1 cellular context compared by ENCODE assay signal in genomic region chr2:101310591-101311389, GRCh38.
TF ChIP-seq lines count a peak whose summit lies in the region.

No MANE protein-coding gene starts in this region.

TF ChIP-seq in HepG2, 621 proteins besides CTCF, POLR2A, EP300 and RAD21 (continued from another document and continues in another):
- TF ChIP-seq, protein P1, sequence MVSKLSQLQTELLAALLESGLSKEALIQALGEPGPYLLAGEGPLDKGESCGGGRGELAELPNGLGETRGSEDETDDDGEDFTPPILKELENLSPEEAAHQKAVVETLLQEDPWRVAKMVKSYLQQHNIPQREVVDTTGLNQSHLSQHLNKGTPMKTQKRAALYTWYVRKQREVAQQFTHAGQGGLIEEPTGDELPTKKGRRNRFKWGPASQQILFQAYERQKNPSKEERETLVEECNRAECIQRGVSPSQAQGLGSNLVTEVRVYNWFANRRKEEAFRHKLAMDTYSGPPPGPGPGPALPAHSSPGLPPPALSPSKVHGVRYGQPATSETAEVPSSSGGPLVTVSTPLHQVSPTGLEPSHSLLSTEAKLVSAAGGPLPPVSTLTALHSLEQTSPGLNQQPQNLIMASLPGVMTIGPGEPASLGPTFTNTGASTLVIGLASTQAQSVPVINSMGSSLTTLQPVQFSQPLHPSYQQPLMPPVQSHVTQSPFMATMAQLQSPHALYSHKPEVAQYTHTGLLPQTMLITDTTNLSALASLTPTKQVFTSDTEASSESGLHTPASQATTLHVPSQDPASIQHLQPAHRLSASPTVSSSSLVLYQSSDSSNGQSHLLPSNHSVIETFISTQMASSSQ (IDR thresholded peaks at IDR 0.05; ENCODE audit: low read depth): no peak
- TF ChIP-seq, protein P1 (CRISPR knock-in tag; IDR thresholded peaks at IDR 0.05; ENCODE audit: borderline replicate concordance): no peak
- no peak for TF ChIP-seq ZBTB42 (CRISPR knock-in tag; IDR thresholded peaks at IDR 0.05)
- TF ChIP-seq ZNF296 (CRISPR knock-in tag; conservative IDR thresholded peaks at IDR 0.05): no peak
- TF ChIP-seq HDAC1 (CRISPR knock-in tag; IDR thresholded peaks at IDR 0.05): no peak
- no peak for TF ChIP-seq TAF15 (IDR thresholded peaks at IDR 0.05; ENCODE audit: low read depth, low read length, poor library complexity, severe bottlenecking)
- TF ChIP-seq FLYWCH1 (CRISPR knock-in tag; IDR thresholded peaks at IDR 0.05): no peak
- TF ChIP-seq, protein P2, sequence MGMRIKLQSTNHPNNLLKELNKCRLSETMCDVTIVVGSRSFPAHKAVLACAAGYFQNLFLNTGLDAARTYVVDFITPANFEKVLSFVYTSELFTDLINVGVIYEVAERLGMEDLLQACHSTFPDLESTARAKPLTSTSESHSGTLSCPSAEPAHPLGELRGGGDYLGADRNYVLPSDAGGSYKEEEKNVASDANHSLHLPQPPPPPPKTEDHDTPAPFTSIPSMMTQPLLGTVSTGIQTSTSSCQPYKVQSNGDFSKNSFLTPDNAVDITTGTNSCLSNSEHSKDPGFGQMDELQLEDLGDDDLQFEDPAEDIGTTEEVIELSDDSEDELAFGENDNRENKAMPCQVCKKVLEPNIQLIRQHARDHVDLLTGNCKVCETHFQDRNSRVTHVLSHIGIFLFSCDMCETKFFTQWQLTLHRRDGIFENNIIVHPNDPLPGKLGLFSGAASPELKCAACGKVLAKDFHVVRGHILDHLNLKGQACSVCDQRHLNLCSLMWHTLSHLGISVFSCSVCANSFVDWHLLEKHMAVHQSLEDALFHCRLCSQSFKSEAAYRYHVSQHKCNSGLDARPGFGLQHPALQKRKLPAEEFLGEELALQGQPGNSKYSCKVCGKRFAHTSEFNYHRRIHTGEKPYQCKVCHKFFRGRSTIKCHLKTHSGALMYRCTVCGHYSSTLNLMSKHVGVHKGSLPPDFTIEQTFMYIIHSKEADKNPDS (CRISPR knock-in tag; IDR thresholded peaks at IDR 0.05): no peak
- no peak for TF ChIP-seq CEBPB (IDR thresholded peaks at IDR 0.05; ENCODE audit: borderline replicate concordance, low read depth, low read length)
- TF ChIP-seq KLF16 (CRISPR knock-in tag; IDR thresholded peaks at IDR 0.05): peak in 1 of 2 experiments; percentile 15; a peak in 1 of 4 replicates
- TF ChIP-seq ZNF101 (CRISPR knock-in tag; IDR thresholded peaks at IDR 0.05; ENCODE audit: borderline replicate concordance, low read depth): no peak
- peak; percentile 14; the same call in 1 of the 2 replicates for TF ChIP-seq PHF8 (CRISPR knock-in tag; IDR thresholded peaks at IDR 0.05)
- no peak for TF ChIP-seq CENPX (CRISPR knock-in tag; IDR thresholded peaks at IDR 0.05)
- no peak for TF ChIP-seq THYN1 (CRISPR knock-in tag; IDR thresholded peaks at IDR 0.05; ENCODE audit: borderline replicate concordance, low read depth)
- no peak for TF ChIP-seq ZNF256 (CRISPR knock-in tag; conservative IDR thresholded peaks at IDR 0.05)
- no peak for TF ChIP-seq NFKBIZ (CRISPR knock-in tag; IDR thresholded peaks at IDR 0.05)
- no peak for TF ChIP-seq MEIS2 (CRISPR knock-in tag; IDR thresholded peaks at IDR 0.05)
- TF ChIP-seq KLF12 (CRISPR knock-in tag; IDR thresholded peaks at IDR 0.05; ENCODE audit: borderline replicate concordance): no peak
- no peak for TF ChIP-seq ARNTL (CRISPR knock-in tag; IDR thresholded peaks at IDR 0.05)
- no peak for TF ChIP-seq SMYD3 (CRISPR knock-in tag; IDR thresholded peaks at IDR 0.05)
- no peak for TF ChIP-seq ZNF589 (CRISPR knock-in tag; conservative IDR thresholded peaks at IDR 0.05)
- no peak for TF ChIP-seq SRSF4 (IDR thresholded peaks at IDR 0.05; ENCODE audit: low read depth, low read length, poor library complexity, severe bottlenecking)
- no peak for TF ChIP-seq CBX5 (CRISPR knock-in tag; IDR thresholded peaks at IDR 0.05; ENCODE audit: borderline replicate concordance)
- no peak for TF ChIP-seq NBN (conservative IDR thresholded peaks at IDR 0.05)
- TF ChIP-seq SMARCC2 (IDR thresholded peaks at IDR 0.05): no peak
- no peak for TF ChIP-seq ZNF773 (CRISPR knock-in tag; IDR thresholded peaks at IDR 0.05; ENCODE audit: borderline replicate concordance)
- TF ChIP-seq ZNF558 (CRISPR knock-in tag; IDR thresholded peaks at IDR 0.05; ENCODE audit: borderline replicate concordance): no peak
- no peak for TF ChIP-seq ZC3H13 (CRISPR knock-in tag; IDR thresholded peaks at IDR 0.05)
- TF ChIP-seq PAWR (CRISPR knock-in tag; IDR thresholded peaks at IDR 0.05; ENCODE audit: borderline replicate concordance): no peak
- 0 out of 2 replicates have a peak, but pooled peaks have one; percentile 28 for TF ChIP-seq ZNF557 (CRISPR knock-in tag; IDR thresholded peaks at IDR 0.05)
- TF ChIP-seq ZNF562 (CRISPR knock-in tag; IDR thresholded peaks at IDR 0.05; ENCODE audit: borderline replicate concordance): no peak
- no peak for TF ChIP-seq EED (CRISPR knock-in tag; IDR thresholded peaks at IDR 0.05)
- TF ChIP-seq ZNF800 (CRISPR knock-in tag; IDR thresholded peaks at IDR 0.05): no peak
- no peak for TF ChIP-seq ZNF484 (CRISPR knock-in tag; IDR thresholded peaks at IDR 0.05; ENCODE audit: borderline replicate concordance, low read depth)
- TF ChIP-seq, protein P3, sequence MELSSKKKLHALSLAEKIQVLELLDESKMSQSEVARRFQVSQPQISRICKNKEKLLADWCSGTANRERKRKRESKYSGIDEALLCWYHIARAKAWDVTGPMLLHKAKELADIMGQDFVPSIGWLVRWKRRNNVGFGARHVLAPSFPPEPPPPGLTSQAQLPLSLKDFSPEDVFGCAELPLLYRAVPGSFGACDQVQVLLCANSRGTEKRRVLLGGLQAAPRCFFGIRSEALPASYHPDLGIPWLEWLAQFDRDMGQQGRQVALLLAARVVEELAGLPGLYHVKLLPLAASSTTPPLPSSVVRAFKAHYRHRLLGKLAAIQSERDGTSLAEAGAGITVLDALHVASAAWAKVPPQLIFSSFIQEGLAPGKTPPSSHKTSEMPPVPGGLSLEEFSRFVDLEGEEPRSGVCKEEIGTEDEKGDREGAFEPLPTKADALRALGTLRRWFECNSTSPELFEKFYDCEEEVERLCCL (CRISPR knock-in tag; IDR thresholded peaks at IDR 0.05; ENCODE audit: borderline replicate concordance): no peak
- TF ChIP-seq PHB2 (IDR thresholded peaks at IDR 0.05; ENCODE audit: partially characterized antibody): no peak
- TF ChIP-seq, protein P4, sequence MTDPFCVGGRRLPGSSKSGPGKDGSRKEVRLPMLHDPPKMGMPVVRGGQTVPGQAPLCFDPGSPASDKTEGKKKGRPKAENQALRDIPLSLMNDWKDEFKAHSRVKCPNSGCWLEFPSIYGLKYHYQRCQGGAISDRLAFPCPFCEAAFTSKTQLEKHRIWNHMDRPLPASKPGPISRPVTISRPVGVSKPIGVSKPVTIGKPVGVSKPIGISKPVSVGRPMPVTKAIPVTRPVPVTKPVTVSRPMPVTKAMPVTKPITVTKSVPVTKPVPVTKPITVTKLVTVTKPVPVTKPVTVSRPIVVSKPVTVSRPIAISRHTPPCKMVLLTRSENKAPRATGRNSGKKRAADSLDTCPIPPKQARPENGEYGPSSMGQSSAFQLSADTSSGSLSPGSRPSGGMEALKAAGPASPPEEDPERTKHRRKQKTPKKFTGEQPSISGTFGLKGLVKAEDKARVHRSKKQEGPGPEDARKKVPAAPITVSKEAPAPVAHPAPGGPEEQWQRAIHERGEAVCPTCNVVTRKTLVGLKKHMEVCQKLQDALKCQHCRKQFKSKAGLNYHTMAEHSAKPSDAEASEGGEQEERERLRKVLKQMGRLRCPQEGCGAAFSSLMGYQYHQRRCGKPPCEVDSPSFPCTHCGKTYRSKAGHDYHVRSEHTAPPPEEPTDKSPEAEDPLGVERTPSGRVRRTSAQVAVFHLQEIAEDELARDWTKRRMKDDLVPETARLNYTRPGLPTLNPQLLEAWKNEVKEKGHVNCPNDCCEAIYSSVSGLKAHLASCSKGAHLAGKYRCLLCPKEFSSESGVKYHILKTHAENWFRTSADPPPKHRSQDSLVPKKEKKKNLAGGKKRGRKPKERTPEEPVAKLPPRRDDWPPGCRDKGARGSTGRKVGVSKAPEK (CRISPR knock-in tag; IDR thresholded peaks at IDR 0.05; ENCODE audit: borderline replicate concordance): no peak
- TF ChIP-seq ZNF576 (CRISPR knock-in tag; IDR thresholded peaks at IDR 0.05): no peak
- TF ChIP-seq ZNF614 (CRISPR knock-in tag; IDR thresholded peaks at IDR 0.05; ENCODE audit: borderline replicate concordance): no peak
- TF ChIP-seq AHR (CRISPR knock-in tag; IDR thresholded peaks at IDR 0.05): no peak
- TF ChIP-seq NFIC (IDR thresholded peaks at IDR 0.05; ENCODE audit: low read length): peak; percentile 37; the same call in 1 of the 2 replicates
- TF ChIP-seq SUZ12 (IDR thresholded peaks at IDR 0.05; ENCODE audit: low read depth, low read length): no peak
- TF ChIP-seq ZFP36 (IDR thresholded peaks at IDR 0.05; ENCODE audit: borderline replicate concordance, low read depth, low read length, partially characterized antibody): no peak
- no peak for TF ChIP-seq PAF1 (CRISPR knock-in tag; IDR thresholded peaks at IDR 0.05)
- no peak for TF ChIP-seq DPF2 (CRISPR knock-in tag; IDR thresholded peaks at IDR 0.05; ENCODE audit: borderline replicate concordance, low read depth)
- TF ChIP-seq ZNF33A (CRISPR knock-in tag; IDR thresholded peaks at IDR 0.05; ENCODE audit: borderline replicate concordance): no peak
- TF ChIP-seq RNF2 (conservative IDR thresholded peaks at IDR 0.05; ENCODE audit: low read depth): no peak
- no peak for TF ChIP-seq ZNF337 (CRISPR knock-in tag; IDR thresholded peaks at IDR 0.05; ENCODE audit: borderline replicate concordance, low read depth)
- TF ChIP-seq, protein P5, sequence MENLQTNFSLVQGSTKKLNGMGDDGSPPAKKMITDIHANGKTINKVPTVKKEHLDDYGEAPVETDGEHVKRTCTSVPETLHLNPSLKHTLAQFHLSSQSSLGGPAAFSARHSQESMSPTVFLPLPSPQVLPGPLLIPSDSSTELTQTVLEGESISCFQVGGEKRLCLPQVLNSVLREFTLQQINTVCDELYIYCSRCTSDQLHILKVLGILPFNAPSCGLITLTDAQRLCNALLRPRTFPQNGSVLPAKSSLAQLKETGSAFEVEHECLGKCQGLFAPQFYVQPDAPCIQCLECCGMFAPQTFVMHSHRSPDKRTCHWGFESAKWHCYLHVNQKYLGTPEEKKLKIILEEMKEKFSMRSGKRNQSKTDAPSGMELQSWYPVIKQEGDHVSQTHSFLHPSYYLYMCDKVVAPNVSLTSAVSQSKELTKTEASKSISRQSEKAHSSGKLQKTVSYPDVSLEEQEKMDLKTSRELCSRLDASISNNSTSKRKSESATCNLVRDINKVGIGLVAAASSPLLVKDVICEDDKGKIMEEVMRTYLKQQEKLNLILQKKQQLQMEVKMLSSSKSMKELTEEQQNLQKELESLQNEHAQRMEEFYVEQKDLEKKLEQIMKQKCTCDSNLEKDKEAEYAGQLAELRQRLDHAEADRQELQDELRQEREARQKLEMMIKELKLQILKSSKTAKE (CRISPR knock-in tag; IDR thresholded peaks at IDR 0.05; ENCODE audit: borderline replicate concordance): no peak
- no peak for TF ChIP-seq ZSCAN30 (CRISPR knock-in tag; IDR thresholded peaks at IDR 0.05)
- TF ChIP-seq ZNF766 (CRISPR knock-in tag; IDR thresholded peaks at IDR 0.05; ENCODE audit: borderline replicate concordance): 0 out of 2 replicates have a peak, but pooled peaks have one; percentile 60
- TF ChIP-seq GMEB1 (CRISPR knock-in tag; IDR thresholded peaks at IDR 0.05; ENCODE audit: borderline replicate concordance): no peak
- TF ChIP-seq MTA3 (CRISPR knock-in tag; IDR thresholded peaks at IDR 0.05): no peak
- TF ChIP-seq PREB (CRISPR knock-in tag; IDR thresholded peaks at IDR 0.05): no peak
- TF ChIP-seq TMF1 (CRISPR knock-in tag; IDR thresholded peaks at IDR 0.05; ENCODE audit: low read depth): no peak
